ENCODE assay signal across 14 cellular contexts in the genomic region with DNA sequence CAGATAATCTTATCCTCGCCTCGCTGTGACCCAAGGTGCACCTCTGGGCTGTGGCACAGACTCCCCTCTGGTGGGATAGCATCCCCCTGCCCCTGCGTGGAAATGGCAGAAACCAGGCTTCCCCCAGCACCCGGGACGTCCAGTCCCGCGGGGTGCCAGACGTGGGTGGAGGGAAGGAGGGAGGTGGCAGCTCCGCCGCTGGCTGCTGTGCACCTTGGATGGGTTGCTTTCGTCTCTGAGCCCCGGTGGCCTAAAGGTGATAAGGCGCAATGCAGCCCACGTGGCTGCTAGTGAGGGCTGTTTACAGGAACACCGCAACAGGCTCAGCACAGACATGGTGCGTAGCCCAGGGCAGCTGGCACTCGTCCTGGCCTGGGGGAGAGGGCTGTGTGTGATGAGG. TPM values are rescaled to one million over a fixed set of nuclear protein-coding genes. Genes with fewer than 3 reads are reported as not detected.
DNase-seq lines count a peak whose midpoint lies in the region; ATAC-seq, FAIRE-seq and TF ChIP-seq lines count a peak whose summit lies in the region.
"Had no signal": no experiment of that assay in that cellular context is flagged by ENCODE, and none has a peak within 500 bp of the region (broad histone marks: within the 10 kb centered on the region; RNA-seq: fewer than 3 reads in every experiment).

No MANE protein-coding gene starts in this region.

- no peaks in the 10 kb centered on the region for H3K36me3 ChIP-seq in H1 (ENCODE audit: control insufficient read depth in 2 of 4, insufficient read depth in 4 of 4, low read length in 3 of 4)
- H3K36me3 ChIP-seq: BE2C had no signal

- TF ChIP-seq POLR2A in H1 (IDR thresholded peaks at IDR 0.05; ENCODE audit: control extremely low read depth in 1 of 2, low read depth in 2 of 2, low read length in 2 of 2), result no peak

- ATAC-seq in stimulated activated memory B cell treated with anti-CD40 and anti-IgM and Interleukin-4, amounts not matched to agents 10 μg/mL and 1 μg/mL and 100 μg/mL, for 72 hours, result peak; percentile 18

- no peak overlapping the region for H4K91ac ChIP-seq in H1 (replicated peaks; ENCODE audit: insufficient read length, low read length)

- H3K4me3 ChIP-seq in H1 (ENCODE audit: extremely low read depth in 1 of 4, insufficient read depth in 2 of 4, low read depth in 3 of 4, low read length in 4 of 4), result no peak overlapping the region

- no peak overlapping the region for H3K4ac ChIP-seq in H1 (replicated peaks; ENCODE audit: insufficient read length, low read depth, low read length)

- peaks cover 6% of the 10 kb centered on the region; the same call in 1 of the 2 replicates for H3K23me2 ChIP-seq in H1 (ENCODE audit: low read depth, low read length)

- POLR2A ChIA-PET in H1 (lab: Charles Lee; ENCODE audit: partially characterized antibody), result interaction anchor here (1.5 kb wide), 2 partner anchors 9 to 19 kb away, joined by 4 read pairs; no protein-coding TSS in a partner anchor

- no peak overlapping the region for H2BK120ac ChIP-seq in H1 (replicated peaks; ENCODE audit: low read depth, low read length)

- no peak for TF ChIP-seq RAD21 in H1 (IDR thresholded peaks at IDR 0.05 in 1 of 2, conservative IDR thresholded peaks at IDR 0.05 in 1 of 2; ENCODE audit: low read depth in 2 of 2, low read length in 2 of 2)

- no peak overlapping the region for H3K56ac ChIP-seq in H1 (replicated peaks; ENCODE audit: insufficient read length, low read depth, low read length)

- H3K27ac Mint-ChIP-seq in stimulated activated memory B cell treated with anti-CD40 and anti-IgM and Interleukin-4, amounts not matched to agents 10 μg/mL and 1 μg/mL and 100 μg/mL, for 72 hours, result no peak overlapping the region

- H3K23ac ChIP-seq in H1 (ENCODE audit: insufficient read length), result no peak overlapping the region

- 0 out of 2 replicates have a peak overlapping the region, but pooled peaks have one; percentile 46 for H2BK15ac ChIP-seq in H1 (ENCODE audit: low read length)

- no peak overlapping the region; the same call in 1 of the 2 replicates for H4K8ac ChIP-seq in H1 (ENCODE audit: extremely low read depth, insufficient read depth, low read length)

- H3K27ac ChIP-seq in H1 (ENCODE audit: low read depth, low read length) (no peak overlapping the region), caudate nucleus (ENCODE audit: low read depth, low read length) (no peak overlapping the region)
- H3K27ac ChIP-seq: C4-2B had no signal

- H3K36me3 Mint-ChIP-seq in stimulated activated memory B cell treated with anti-CD40 and anti-IgM and Interleukin-4, amounts not matched to agents 10 μg/mL and 1 μg/mL and 100 μg/mL, for 72 hours, result no peaks in the 10 kb centered on the region
- H3K36me3 Mint-ChIP-seq: CD4-positive, alpha-beta memory T cell had no signal

- H2AK5ac ChIP-seq in H1 (ENCODE audit: low read depth, low read length), result no peak overlapping the region

- no peak overlapping the region for H3K4me2 ChIP-seq in H1 (ENCODE audit: insufficient read depth in 1 of 2, low read depth in 2 of 2, low read length in 2 of 2)

- H3K4me1 Mint-ChIP-seq in stimulated activated memory B cell treated with anti-CD40 and anti-IgM and Interleukin-4, amounts not matched to agents 10 μg/mL and 1 μg/mL and 100 μg/mL, for 72 hours, result peaks cover 19% of the 10 kb centered on the region
- H3K4me1 Mint-ChIP-seq: CD4-positive, alpha-beta memory T cell had no signal

- CTCF ChIA-PET in H1 (lab: Charles Lee; ENCODE audit: partially characterized antibody), result interaction anchor here (1.2 to 2.1 kb wide), 2 partner anchors 10 to 200 kb away, joined by 4 to 5 read pairs; no protein-coding TSS in a partner anchor

- H3K79me2 ChIP-seq in H1 (ENCODE audit: control insufficient read depth in 1 of 2, insufficient read depth in 2 of 2, low read length in 2 of 2), result no peaks in the 10 kb centered on the region

- FAIRE-seq in HTR-8/SVneo (lab: Jason Lieb, UNC) (peak; percentile 55), H1 (lab: Jason Lieb, UNC) (no peak)
- FAIRE-seq: A204.1, GM19239, H54 had no signal

- H2BK12ac ChIP-seq in H1 (ENCODE audit: low read depth, low read length), result 0 out of 2 replicates have a peak overlapping the region, but pooled peaks have one; percentile 39

- peaks cover 33% of the 10 kb centered on the region for H3K27me3 Mint-ChIP-seq in stimulated activated memory B cell treated with anti-CD40 and anti-IgM and Interleukin-4, amounts not matched to agents 10 μg/mL and 1 μg/mL and 100 μg/mL, for 72 hours

- H3K9me3 ChIP-seq in H1 (ENCODE audit: insufficient read depth in 2 of 2, low read depth in 1 of 2, low read length in 1 of 2), result no peaks in the 10 kb centered on the region; a peak in 1 of 4 replicates
- H3K9me3 ChIP-seq: BE2C had no signal

- H2AFZ ChIP-seq in H1 (ENCODE audit: low read length), result no peak overlapping the region

- no peak for DNase-seq in HTR-8/SVneo (ENCODE audit: insufficient read length, low spot score)
- DNase-seq in H1 (ENCODE audit: low read depth in 1 of 2, low spot score in 2 of 2), result no peak
- no peak for DNase-seq in GM03348 (ENCODE audit: low spot score)
- DNase-seq in hepatic stellate cell (ENCODE audit: low spot score), result no peak
- no peak for DNase-seq in caudate nucleus (lab: John Stamatoyannopoulos, UW)
- DNase-seq: BE2C; CD4-positive, alpha-beta memory T cell; DMS79 had no signal

- H3K9me3 Mint-ChIP-seq in stimulated activated memory B cell treated with anti-CD40 and anti-IgM and Interleukin-4, amounts not matched to agents 10 μg/mL and 1 μg/mL and 100 μg/mL, for 72 hours, result peaks cover 3% of the 10 kb centered on the region
- H3K9me3 Mint-ChIP-seq: CD4-positive, alpha-beta memory T cell had no signal

- TF ChIP-seq CTCF in GM12873 (IDR thresholded peaks at IDR 0.05; ENCODE audit: insufficient read depth, low read depth, low read length, missing control alignments), result peak; percentile 17
- TF ChIP-seq CTCF in H1 (IDR thresholded peaks at IDR 0.05; ENCODE audit: control extremely low read depth in 1 of 3, insufficient read depth in 1 of 3, low read depth in 1 of 3, low read length in 3 of 3), result no peak

- peaks cover 0 to 4% of the 10 kb centered on the region in 2 experiments for H4K20me1 ChIP-seq in H1 (replicated peaks in 1 of 2; ENCODE audit: control insufficient read depth in 1 of 2, insufficient read depth in 2 of 2, low read length in 2 of 2)

- no peak overlapping the region for H2BK5ac ChIP-seq in H1 (ENCODE audit: low read depth, low read length)

- H3K14ac ChIP-seq in H1 (ENCODE audit: insufficient read length), result no peak overlapping the region

- 84% methylated on average over 17 of the region's 17 CpGs; no CpG with 5 or more reads in 1 of the 2 experiments for WGBS in H1 (ENCODE audit: extremely low coverage in 1 of 2, insufficient coverage in 1 of 2, insufficient read length in 1 of 2, insufficient replicate concordance in 2 of 2, low coverage in 1 of 2, low lambda C conversion rate in 2 of 2, missing lambda C conversion rate in 1 of 2), 2 experiments

- H3K79me1 ChIP-seq in H1 (ENCODE audit: low read depth, low read length), result no peaks in the 10 kb centered on the region; the same call in 1 of the 2 replicates

- no peak overlapping the region for H3K4me3 Mint-ChIP-seq in stimulated activated memory B cell treated with anti-CD40 and anti-IgM and Interleukin-4, amounts not matched to agents 10 μg/mL and 1 μg/mL and 100 μg/mL, for 72 hours

- no peak overlapping the region for H3K9ac ChIP-seq in H1 (replicated peaks in 1 of 4; ENCODE audit: extremely low read depth in 1 of 4, low read depth in 3 of 4, low read length in 3 of 4)

- no peak for TF ChIP-seq EP300 in H1 (IDR thresholded peaks at IDR 0.05; ENCODE audit: borderline replicate concordance in 1 of 2, low read depth in 2 of 2, low read length in 2 of 2)

- H3K18ac ChIP-seq in H1 (ENCODE audit: extremely low read depth, low read length), result no peak overlapping the region

- H3K27me3 ChIP-seq in H1 (replicated peaks in 1 of 4; ENCODE audit: control insufficient read depth in 3 of 4, extremely low read depth in 1 of 4, insufficient read depth in 3 of 4, low read length in 3 of 4), result no peaks in the 10 kb centered on the region

- H4K5ac ChIP-seq in H1 (ENCODE audit: insufficient read length, low read depth, low read length), result no peak overlapping the region

- peaks cover 0 to 6% (median 5%) of the 10 kb centered on the region in 4 experiments; a peak in 5 of 7 replicates for H3K4me1 ChIP-seq in H1 (replicated peaks in 1 of 4; ENCODE audit: control insufficient read depth in 3 of 4, insufficient read depth in 4 of 4, low read length in 3 of 4)
- H3K4me1 ChIP-seq: BE2C had no signal

- no peak overlapping the region for H2BK20ac ChIP-seq in H1 (ENCODE audit: low read length)

TF ChIP-seq in H1, 55 proteins besides CTCF, POLR2A, EP300 and RAD21:
- TF ChIP-seq, protein P1, sequence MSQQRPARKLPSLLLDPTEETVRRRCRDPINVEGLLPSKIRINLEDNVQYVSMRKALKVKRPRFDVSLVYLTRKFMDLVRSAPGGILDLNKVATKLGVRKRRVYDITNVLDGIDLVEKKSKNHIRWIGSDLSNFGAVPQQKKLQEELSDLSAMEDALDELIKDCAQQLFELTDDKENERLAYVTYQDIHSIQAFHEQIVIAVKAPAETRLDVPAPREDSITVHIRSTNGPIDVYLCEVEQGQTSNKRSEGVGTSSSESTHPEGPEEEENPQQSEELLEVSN (IDR thresholded peaks at IDR 0.05), result no peak

RNA-seq across cellular contexts. Expression of a gene that starts 13.6 kb away (rescaled TPM):
- 38.0 and 43.0 TPM in 2 replicates for total RNA-seq in H1 (2021; fragmentation: NEBNext Ultra II Directional; extraction: Animal tissue kit (Norgen Biotek cat#: 25700))
- polyA plus RNA-seq in H1 (2011; rRNA removed), result 21.1 and 22.3 TPM in 2 replicates
- polyA plus RNA-seq in H1 (2011; cell fraction: cytosol; rRNA removed), result 18.1 TPM
- 42.6 TPM for polyA plus RNA-seq in H1 (2011; cell fraction: nucleus; rRNA removed)
- polyA plus RNA-seq in H1 (2012, experiment 1 of 2), result 42.0 to 59.5 TPM (median 51.8 TPM) in 4 replicates
- 33.3 TPM for polyA plus RNA-seq in H1 (2012, experiment 2 of 2)
- polyA plus RNA-seq in H1 (2013, experiment 1 of 2), result 34.8 TPM
- polyA plus RNA-seq in H1 (2013, experiment 2 of 2), result 38.8 TPM
- 46.5 and 53.1 TPM in 2 replicates for polyA minus RNA-seq in H1 (2011; rRNA and poly(A)+ RNA removed)
- 78.2 TPM for polyA minus RNA-seq in H1 (2011; cell fraction: cytosol; rRNA and poly(A)+ RNA removed)
- 31.0 TPM for polyA minus RNA-seq in H1 (2011; cell fraction: nucleus; rRNA and poly(A)+ RNA removed)
- polyA plus RNA-seq: CD4-positive, alpha-beta memory T cell had no signal
